Comparison of ENCODE assay signal across 2 cellular contexts in the genomic region with DNA sequence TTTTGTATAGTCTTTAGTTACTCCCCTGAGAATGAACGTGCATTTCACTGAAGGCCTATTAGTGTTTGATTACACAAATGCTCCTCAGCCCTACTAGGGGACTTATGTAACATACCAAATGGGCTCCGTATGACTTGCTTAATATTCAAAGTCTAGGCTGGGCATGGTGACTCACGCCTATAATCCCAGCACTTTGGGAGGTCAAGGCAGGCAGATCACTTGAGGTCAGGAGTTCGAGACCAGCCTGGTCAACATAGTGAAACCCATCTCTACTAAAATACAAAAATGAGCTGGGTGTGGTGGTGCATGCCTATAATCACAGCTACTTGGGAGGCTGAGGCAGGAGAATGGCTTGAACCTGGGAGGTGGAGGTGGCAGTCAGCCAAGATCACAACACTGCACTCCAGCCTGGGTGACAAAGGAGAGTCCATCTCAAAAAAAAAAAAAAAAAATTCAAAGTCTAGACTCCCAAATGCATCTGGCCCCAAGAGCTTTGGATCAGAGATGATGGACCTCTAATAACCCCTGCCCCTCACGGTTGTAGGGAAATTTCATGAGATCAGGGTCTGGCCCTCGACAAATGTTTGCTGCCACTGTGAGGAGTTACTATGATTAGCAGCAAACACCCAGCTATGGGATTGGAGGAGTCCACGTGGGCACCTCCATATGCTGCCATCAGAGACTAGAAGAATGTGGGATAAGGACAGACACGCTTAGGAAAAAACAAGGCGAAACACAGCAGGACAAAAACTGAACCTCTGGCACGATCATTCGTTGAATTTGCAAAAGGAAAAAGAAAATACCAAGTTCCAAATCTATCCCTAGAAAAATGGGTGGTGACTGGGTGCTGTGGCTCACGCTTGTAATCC.
A peak's percentile ranks its signal among the peaks of the same experiment; 100 is the strongest.
TF ChIP-seq lines count a peak whose summit lies in the region.

No MANE protein-coding gene starts in this region.

TF ChIP-seq in HepG2, 621 proteins besides CTCF, POLR2A, EP300 and RAD21:
- TF ChIP-seq MTF2 (CRISPR knock-in tag; IDR thresholded peaks at IDR 0.05; ENCODE audit: borderline replicate concordance), result no peak
- TF ChIP-seq RARA (CRISPR knock-in tag; IDR thresholded peaks at IDR 0.05), result 0 out of 2 replicates have a peak, but pooled peaks have one; percentile 12
- TF ChIP-seq FOSL2 (CRISPR knock-in tag; IDR thresholded peaks at IDR 0.05), result peak; percentile 48; the same call in 1 of the 2 replicates
- no peak for TF ChIP-seq PCBP1 (IDR thresholded peaks at IDR 0.05; ENCODE audit: borderline replicate concordance, low read depth, low read length)
- 0 out of 2 replicates have a peak, but pooled peaks have one; percentile 4 for TF ChIP-seq CEBPG (CRISPR knock-in tag; IDR thresholded peaks at IDR 0.05)
- peak; percentile 10; the same call in 1 of the 2 replicates for TF ChIP-seq POLR2AphosphoS5 (IDR thresholded peaks at IDR 0.05; ENCODE audit: low read depth, low read length)
- TF ChIP-seq, protein P1, sequence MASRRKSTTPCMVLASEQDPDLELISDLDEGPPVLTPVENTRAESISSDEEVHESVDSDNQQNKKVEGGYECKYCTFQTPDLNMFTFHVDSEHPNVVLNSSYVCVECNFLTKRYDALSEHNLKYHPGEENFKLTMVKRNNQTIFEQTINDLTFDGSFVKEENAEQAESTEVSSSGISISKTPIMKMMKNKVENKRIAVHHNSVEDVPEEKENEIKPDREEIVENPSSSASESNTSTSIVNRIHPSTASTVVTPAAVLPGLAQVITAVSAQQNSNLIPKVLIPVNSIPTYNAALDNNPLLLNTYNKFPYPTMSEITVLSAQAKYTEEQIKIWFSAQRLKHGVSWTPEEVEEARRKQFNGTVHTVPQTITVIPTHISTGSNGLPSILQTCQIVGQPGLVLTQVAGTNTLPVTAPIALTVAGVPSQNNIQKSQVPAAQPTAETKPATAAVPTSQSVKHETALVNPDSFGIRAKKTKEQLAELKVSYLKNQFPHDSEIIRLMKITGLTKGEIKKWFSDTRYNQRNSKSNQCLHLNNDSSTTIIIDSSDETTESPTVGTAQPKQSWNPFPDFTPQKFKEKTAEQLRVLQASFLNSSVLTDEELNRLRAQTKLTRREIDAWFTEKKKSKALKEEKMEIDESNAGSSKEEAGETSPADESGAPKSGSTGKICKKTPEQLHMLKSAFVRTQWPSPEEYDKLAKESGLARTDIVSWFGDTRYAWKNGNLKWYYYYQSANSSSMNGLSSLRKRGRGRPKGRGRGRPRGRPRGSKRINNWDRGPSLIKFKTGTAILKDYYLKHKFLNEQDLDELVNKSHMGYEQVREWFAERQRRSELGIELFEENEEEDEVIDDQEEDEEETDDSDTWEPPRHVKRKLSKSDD (CRISPR knock-in tag; IDR thresholded peaks at IDR 0.05; ENCODE audit: low read depth), result no peak

TF ChIP-seq in WTC11, 78 proteins besides CTCF, POLR2A, EP300 and RAD21:
- TF ChIP-seq, protein P2, sequence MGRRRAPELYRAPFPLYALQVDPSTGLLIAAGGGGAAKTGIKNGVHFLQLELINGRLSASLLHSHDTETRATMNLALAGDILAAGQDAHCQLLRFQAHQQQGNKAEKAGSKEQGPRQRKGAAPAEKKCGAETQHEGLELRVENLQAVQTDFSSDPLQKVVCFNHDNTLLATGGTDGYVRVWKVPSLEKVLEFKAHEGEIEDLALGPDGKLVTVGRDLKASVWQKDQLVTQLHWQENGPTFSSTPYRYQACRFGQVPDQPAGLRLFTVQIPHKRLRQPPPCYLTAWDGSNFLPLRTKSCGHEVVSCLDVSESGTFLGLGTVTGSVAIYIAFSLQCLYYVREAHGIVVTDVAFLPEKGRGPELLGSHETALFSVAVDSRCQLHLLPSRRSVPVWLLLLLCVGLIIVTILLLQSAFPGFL (CRISPR knock-in tag; IDR thresholded peaks at IDR 0.05; ENCODE audit: borderline replicate concordance), result no peak
- TF ChIP-seq GTF2I (CRISPR knock-in tag; conservative IDR thresholded peaks at IDR 0.05) (no peak), MXD4 (CRISPR knock-in tag; IDR thresholded peaks at IDR 0.05; ENCODE audit: borderline replicate concordance) (no peak), JUN (CRISPR knock-in tag; IDR thresholded peaks at IDR 0.05) (no peak), KAT7 (CRISPR knock-in tag; IDR thresholded peaks at IDR 0.05; ENCODE audit: borderline replicate concordance) (no peak), ZNF396 (CRISPR knock-in tag; IDR thresholded peaks at IDR 0.05; ENCODE audit: borderline replicate concordance) (no peak), EMX1 (CRISPR knock-in tag; IDR thresholded peaks at IDR 0.05) (no peak), ZNF263 (CRISPR knock-in tag; IDR thresholded peaks at IDR 0.05; ENCODE audit: low read depth) (no peak), NFATC4 (CRISPR knock-in tag; IDR thresholded peaks at IDR 0.05) (no peak), NR2C2 (CRISPR knock-in tag; IDR thresholded peaks at IDR 0.05) (no peak), TCF7 (CRISPR knock-in tag; IDR thresholded peaks at IDR 0.05; ENCODE audit: low read depth) (no peak), NR3C1 (CRISPR knock-in tag; conservative IDR thresholded peaks at IDR 0.05; ENCODE audit: low read depth) (no peak), MYBL2 (CRISPR knock-in tag; IDR thresholded peaks at IDR 0.05) (no peak)
- TF ChIP-seq, protein P3, sequence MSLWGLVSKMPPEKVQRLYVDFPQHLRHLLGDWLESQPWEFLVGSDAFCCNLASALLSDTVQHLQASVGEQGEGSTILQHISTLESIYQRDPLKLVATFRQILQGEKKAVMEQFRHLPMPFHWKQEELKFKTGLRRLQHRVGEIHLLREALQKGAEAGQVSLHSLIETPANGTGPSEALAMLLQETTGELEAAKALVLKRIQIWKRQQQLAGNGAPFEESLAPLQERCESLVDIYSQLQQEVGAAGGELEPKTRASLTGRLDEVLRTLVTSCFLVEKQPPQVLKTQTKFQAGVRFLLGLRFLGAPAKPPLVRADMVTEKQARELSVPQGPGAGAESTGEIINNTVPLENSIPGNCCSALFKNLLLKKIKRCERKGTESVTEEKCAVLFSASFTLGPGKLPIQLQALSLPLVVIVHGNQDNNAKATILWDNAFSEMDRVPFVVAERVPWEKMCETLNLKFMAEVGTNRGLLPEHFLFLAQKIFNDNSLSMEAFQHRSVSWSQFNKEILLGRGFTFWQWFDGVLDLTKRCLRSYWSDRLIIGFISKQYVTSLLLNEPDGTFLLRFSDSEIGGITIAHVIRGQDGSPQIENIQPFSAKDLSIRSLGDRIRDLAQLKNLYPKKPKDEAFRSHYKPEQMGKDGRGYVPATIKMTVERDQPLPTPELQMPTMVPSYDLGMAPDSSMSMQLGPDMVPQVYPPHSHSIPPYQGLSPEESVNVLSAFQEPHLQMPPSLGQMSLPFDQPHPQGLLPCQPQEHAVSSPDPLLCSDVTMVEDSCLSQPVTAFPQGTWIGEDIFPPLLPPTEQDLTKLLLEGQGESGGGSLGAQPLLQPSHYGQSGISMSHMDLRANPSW (CRISPR knock-in tag; conservative IDR thresholded peaks at IDR 0.05; ENCODE audit: low read depth), result no peak
- TF ChIP-seq, protein P4, sequence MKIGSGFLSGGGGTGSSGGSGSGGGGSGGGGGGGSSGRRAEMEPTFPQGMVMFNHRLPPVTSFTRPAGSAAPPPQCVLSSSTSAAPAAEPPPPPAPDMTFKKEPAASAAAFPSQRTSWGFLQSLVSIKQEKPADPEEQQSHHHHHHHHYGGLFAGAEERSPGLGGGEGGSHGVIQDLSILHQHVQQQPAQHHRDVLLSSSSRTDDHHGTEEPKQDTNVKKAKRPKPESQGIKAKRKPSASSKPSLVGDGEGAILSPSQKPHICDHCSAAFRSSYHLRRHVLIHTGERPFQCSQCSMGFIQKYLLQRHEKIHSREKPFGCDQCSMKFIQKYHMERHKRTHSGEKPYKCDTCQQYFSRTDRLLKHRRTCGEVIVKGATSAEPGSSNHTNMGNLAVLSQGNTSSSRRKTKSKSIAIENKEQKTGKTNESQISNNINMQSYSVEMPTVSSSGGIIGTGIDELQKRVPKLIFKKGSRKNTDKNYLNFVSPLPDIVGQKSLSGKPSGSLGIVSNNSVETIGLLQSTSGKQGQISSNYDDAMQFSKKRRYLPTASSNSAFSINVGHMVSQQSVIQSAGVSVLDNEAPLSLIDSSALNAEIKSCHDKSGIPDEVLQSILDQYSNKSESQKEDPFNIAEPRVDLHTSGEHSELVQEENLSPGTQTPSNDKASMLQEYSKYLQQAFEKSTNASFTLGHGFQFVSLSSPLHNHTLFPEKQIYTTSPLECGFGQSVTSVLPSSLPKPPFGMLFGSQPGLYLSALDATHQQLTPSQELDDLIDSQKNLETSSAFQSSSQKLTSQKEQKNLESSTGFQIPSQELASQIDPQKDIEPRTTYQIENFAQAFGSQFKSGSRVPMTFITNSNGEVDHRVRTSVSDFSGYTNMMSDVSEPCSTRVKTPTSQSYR (CRISPR knock-in tag; IDR thresholded peaks at IDR 0.05), result no peak
- TF ChIP-seq, protein P5, sequence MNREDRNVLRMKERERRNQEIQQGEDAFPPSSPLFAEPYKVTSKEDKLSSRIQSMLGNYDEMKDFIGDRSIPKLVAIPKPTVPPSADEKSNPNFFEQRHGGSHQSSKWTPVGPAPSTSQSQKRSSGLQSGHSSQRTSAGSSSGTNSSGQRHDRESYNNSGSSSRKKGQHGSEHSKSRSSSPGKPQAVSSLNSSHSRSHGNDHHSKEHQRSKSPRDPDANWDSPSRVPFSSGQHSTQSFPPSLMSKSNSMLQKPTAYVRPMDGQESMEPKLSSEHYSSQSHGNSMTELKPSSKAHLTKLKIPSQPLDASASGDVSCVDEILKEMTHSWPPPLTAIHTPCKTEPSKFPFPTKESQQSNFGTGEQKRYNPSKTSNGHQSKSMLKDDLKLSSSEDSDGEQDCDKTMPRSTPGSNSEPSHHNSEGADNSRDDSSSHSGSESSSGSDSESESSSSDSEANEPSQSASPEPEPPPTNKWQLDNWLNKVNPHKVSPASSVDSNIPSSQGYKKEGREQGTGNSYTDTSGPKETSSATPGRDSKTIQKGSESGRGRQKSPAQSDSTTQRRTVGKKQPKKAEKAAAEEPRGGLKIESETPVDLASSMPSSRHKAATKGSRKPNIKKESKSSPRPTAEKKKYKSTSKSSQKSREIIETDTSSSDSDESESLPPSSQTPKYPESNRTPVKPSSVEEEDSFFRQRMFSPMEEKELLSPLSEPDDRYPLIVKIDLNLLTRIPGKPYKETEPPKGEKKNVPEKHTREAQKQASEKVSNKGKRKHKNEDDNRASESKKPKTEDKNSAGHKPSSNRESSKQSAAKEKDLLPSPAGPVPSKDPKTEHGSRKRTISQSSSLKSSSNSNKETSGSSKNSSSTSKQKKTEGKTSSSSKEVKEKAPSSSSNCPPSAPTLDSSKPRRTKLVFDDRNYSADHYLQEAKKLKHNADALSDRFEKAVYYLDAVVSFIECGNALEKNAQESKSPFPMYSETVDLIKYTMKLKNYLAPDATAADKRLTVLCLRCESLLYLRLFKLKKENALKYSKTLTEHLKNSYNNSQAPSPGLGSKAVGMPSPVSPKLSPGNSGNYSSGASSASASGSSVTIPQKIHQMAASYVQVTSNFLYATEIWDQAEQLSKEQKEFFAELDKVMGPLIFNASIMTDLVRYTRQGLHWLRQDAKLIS (CRISPR knock-in tag; IDR thresholded peaks at IDR 0.05; ENCODE audit: borderline replicate concordance), result no peak
- TF ChIP-seq, protein P6, sequence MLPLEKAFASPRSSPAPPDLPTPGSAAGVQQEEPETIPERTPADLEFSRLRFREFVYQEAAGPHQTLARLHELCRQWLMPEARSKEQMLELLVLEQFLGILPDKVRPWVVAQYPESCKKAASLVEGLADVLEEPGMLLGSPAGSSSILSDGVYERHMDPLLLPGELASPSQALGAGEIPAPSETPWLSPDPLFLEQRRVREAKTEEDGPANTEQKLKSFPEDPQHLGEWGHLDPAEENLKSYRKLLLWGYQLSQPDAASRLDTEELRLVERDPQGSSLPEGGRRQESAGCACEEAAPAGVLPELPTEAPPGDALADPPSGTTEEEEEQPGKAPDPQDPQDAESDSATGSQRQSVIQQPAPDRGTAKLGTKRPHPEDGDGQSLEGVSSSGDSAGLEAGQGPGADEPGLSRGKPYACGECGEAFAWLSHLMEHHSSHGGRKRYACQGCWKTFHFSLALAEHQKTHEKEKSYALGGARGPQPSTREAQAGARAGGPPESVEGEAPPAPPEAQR (CRISPR knock-in tag; IDR thresholded peaks at IDR 0.05), result no peak
- TF ChIP-seq, protein P7, sequence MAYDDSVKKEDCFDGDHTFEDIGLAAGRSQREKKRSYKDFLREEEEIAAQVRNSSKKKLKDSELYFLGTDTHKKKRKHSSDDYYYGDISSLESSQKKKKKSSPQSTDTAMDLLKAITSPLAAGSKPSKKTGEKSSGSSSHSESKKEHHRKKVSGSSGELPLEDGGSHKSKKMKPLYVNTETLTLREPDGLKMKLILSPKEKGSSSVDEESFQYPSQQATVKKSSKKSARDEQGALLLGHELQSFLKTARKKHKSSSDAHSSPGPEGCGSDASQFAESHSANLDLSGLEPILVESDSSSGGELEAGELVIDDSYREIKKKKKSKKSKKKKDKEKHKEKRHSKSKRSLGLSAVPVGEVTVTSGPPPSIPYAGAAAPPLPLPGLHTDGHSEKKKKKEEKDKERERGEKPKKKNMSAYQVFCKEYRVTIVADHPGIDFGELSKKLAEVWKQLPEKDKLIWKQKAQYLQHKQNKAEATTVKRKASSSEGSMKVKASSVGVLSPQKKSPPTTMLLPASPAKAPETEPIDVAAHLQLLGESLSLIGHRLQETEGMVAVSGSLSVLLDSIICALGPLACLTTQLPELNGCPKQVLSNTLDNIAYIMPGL (CRISPR knock-in tag; IDR thresholded peaks at IDR 0.05), result no peak
- TF ChIP-seq, protein P8, sequence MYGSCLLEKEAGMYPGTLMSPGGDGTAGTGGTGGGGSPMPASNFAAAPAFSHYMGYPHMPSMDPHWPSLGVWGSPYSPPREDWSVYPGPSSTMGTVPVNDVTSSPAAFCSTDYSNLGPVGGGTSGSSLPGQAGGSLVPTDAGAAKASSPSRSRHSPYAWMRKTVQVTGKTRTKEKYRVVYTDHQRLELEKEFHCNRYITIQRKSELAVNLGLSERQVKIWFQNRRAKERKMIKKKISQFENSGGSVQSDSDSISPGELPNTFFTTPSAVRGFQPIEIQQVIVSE (CRISPR knock-in tag; IDR thresholded peaks at IDR 0.05; ENCODE audit: borderline replicate concordance), result no peak
